Comparison of ENCODE assay signal across 9 cellular contexts in genomic region chr4:133149932-133150642, GRCh38.
DNase-seq lines count a peak whose midpoint lies in the region; ATAC-seq and TF ChIP-seq lines count a peak whose summit lies in the region.
"Had no signal": no experiment of that assay in that cellular context is flagged by ENCODE, and none has a peak within 500 bp of the region (broad histone marks: within the 10 kb centered on the region; RNA-seq: fewer than 3 reads in every experiment).

No MANE protein-coding gene starts in this region.

- no peaks in the 10 kb centered on the region for H3K36me3 ChIP-seq in WERI-Rb-1
- no peaks in the 10 kb centered on the region for H3K36me3 ChIP-seq in iPS-20b (ENCODE audit: insufficient read depth, low read depth, low read length)
- H3K36me3 ChIP-seq in stomach smooth muscle (ENCODE audit: control insufficient read depth in 2 of 2, insufficient read depth in 2 of 2, low read length in 2 of 2) = no peaks in the 10 kb centered on the region

- H3K4me3 ChIP-seq in WERI-Rb-1 (ENCODE audit: low read depth, low read length) (peak overlapping the region; percentile 66), iPS-20b (ENCODE audit: low read length) (peak overlapping the region; percentile 80), stomach smooth muscle (ENCODE audit: low read length in 2 of 2) (peak overlapping the region; percentile 81 to 87)

- no peak for TF ChIP-seq CTCF in WERI-Rb-1 (IDR thresholded peaks at IDR 0.05; ENCODE audit: low read depth, low read length)

- H3K9ac ChIP-seq in iPS-20b (ENCODE audit: low read depth, low read length) (no peak overlapping the region), stomach smooth muscle (ENCODE audit: low read length in 2 of 2) (peak overlapping the region; percentile 37 to 39)

- H3K4me1 ChIP-seq in iPS-20b (ENCODE audit: insufficient read depth, low read length) (peaks cover 41% of the 10 kb centered on the region), stomach smooth muscle (ENCODE audit: control insufficient read depth, insufficient read depth, low read length) (peaks cover 44% of the 10 kb centered on the region)

- ATAC-seq in GM21737 (IDR thresholded peaks at IDR 0.05; ENCODE audit: unreplicated experiment) = no peak

- no peaks in the 10 kb centered on the region for H3K9me3 ChIP-seq in WERI-Rb-1 (ENCODE audit: severe bottlenecking)
- H3K9me3 ChIP-seq in iPS-20b (ENCODE audit: insufficient read depth, low read depth, low read length) = no peaks in the 10 kb centered on the region; the same call in 1 of the 2 replicates
- H3K9me3 ChIP-seq in stomach smooth muscle (ENCODE audit: control insufficient read depth in 2 of 2, low read length in 2 of 2) = no peaks in the 10 kb centered on the region

- DNase-seq in DMS79 treated with DMSO at 0.1 percent for 48 hours (lab: John Stamatoyannopoulos, UW) = peak; percentile 15
- DNase-seq in DMS79 (lab: John Stamatoyannopoulos, UW) = no peak
- no peak for DNase-seq in WERI-Rb-1
- DNase-seq in NCI-H1694 treated with DMSO at 0.1 percent for 48 hours (lab: John Stamatoyannopoulos, UW) = no peak
- no peak for DNase-seq in activated CD8-positive, alpha-beta memory T cell treated with anti-CD3 and anti-CD28 coated beads, Interleukin-2, amount 50 U/mL, for 48 hours
- DNase-seq: OCI-M1 had no signal

- H3K27me3 ChIP-seq in WERI-Rb-1 (ENCODE audit: insufficient read depth, low read depth, severe bottlenecking) (peaks cover 25% of the 10 kb centered on the region), iPS-20b (ENCODE audit: insufficient read depth, low read length) (peaks cover 91% of the 10 kb centered on the region), stomach smooth muscle (ENCODE audit: control insufficient read depth in 1 of 2, insufficient read depth in 2 of 2, low read length in 2 of 2) (peaks cover 5 to 15% of the 10 kb centered on the region in 2 donors)

- no peak overlapping the region for H3K27ac ChIP-seq in WERI-Rb-1
- H3K27ac ChIP-seq in iPS-20b (ENCODE audit: low read length) = no peak overlapping the region
- H3K27ac ChIP-seq in stomach smooth muscle (ENCODE audit: low read length) = no peak overlapping the region
